Comparison of ENCODE assay signal across 16 cellular contexts in the genomic region with DNA sequence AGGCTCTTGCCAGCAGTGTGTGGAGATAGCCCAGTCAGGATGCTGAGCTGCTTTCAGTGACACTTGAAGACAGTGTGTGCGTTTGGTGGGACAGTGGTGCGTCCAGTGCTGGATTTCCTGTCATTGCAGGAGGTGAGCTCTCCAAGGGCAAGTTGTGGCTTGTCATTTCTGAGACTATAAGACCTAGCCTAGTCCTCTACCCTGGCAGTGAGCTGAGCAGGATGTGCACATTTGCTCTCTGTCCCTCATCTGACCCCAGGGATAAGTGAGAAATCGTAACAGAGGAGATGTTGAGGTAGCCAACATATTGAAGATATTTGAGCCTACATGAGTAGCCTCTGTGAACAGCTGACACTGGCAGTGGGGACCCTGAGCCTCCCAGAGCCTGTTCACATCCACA.
"Had no signal": no experiment of that assay in that cellular context is flagged by ENCODE, and none has a peak within 500 bp of the region (broad histone marks: within the 10 kb centered on the region; RNA-seq: fewer than 3 reads in every experiment).

No MANE protein-coding gene starts in this region.

- H3K4me3 ChIP-seq: adrenal gland, coronary artery, hepatocyte, testis had no signal

- H3K27ac Mint-ChIP-seq: activated CD4-positive, alpha-beta T cell treated with anti-CD3 and anti-CD28 coated beads for 36 hours; activated naive CD4-positive, alpha-beta T cell treated with anti-CD3 and anti-CD28 coated beads, Interleukin-2, amount 10 ng/mL, durations not matched to agents 7 days and 5 days; activated T-helper 2 cell treated with anti-CD3 and anti-CD28 coated beads, Interferon-gamma antibody, Interleukin-2, Interleukin-4, amounts not matched to agents 10 μg/mL and 5 μg/mL and 100 μg/mL, durations not matched to agents 14 hours and 24 hours and 36 hours; nephron progenitor cell; stimulated activated naive CD8-positive, alpha-beta T cell treated with anti-CD3 and anti-CD28 coated beads, Interleukin-15, amount 100 ng/mL, for 72 hours had no signal

- H3K27ac ChIP-seq: adrenal gland, coronary artery, hepatocyte, testis had no signal

- DNase-seq: activated CD4-positive, alpha-beta T cell treated with anti-CD3 and anti-CD28 coated beads for 36 hours; activated naive CD4-positive, alpha-beta T cell treated with anti-CD3 and anti-CD28 coated beads, Interleukin-2, amount 10 ng/mL, durations not matched to agents 7 days and 5 days; activated T-cell treated with anti-CD3 and anti-CD28 coated beads for 4 hours; adrenal gland; central memory CD4-positive, alpha-beta T cell; effector CD8-positive, alpha-beta T cell; kidney; nephron progenitor cell; stimulated activated CD4-positive, alpha-beta T cell treated with anti-CD3 and anti-CD28 coated beads, Interleukin-4, amount 100 ng/mL, for 1 hour; stimulated activated CD8-positive, alpha-beta memory T cell treated with anti-CD3 and anti-CD28 coated beads, Interleukin-4, amount 100 ng/mL, for 48 hours; stimulated activated naive CD8-positive, alpha-beta T cell treated with anti-CD3 and anti-CD28 coated beads, Interleukin-15, amount 100 ng/mL, for 72 hours; testis had no signal

- H3K4me2 ChIP-seq: hepatocyte had no signal

- H3K9me3 ChIP-seq: adrenal gland, testis had no signal

- H2AFZ ChIP-seq: hepatocyte had no signal

- FAIRE-seq: kidney, urothelium cell line had no signal

- H3K4me1 Mint-ChIP-seq: stimulated activated naive CD8-positive, alpha-beta T cell treated with anti-CD3 and anti-CD28 coated beads, Interleukin-15, amount 100 ng/mL, for 72 hours had no signal

- H3K27me3 Mint-ChIP-seq: activated CD4-positive, alpha-beta T cell treated with anti-CD3 and anti-CD28 coated beads for 36 hours; activated naive CD4-positive, alpha-beta T cell treated with anti-CD3 and anti-CD28 coated beads, Interleukin-2, amount 10 ng/mL, durations not matched to agents 7 days and 5 days; stimulated activated naive CD8-positive, alpha-beta T cell treated with anti-CD3 and anti-CD28 coated beads, Interleukin-15, amount 100 ng/mL, for 72 hours had no signal

- ATAC-seq: activated CD4-positive, alpha-beta T cell treated with anti-CD3 and anti-CD28 coated beads for 36 hours; stimulated activated naive CD8-positive, alpha-beta T cell treated with anti-CD3 and anti-CD28 coated beads, Interleukin-15, amount 100 ng/mL, for 72 hours had no signal

- H3K27me3 ChIP-seq: adrenal gland, hepatocyte, testis had no signal

- H3K4me3 Mint-ChIP-seq: activated CD4-positive, alpha-beta T cell treated with anti-CD3 and anti-CD28 coated beads for 36 hours; activated naive CD4-positive, alpha-beta T cell treated with anti-CD3 and anti-CD28 coated beads, Interleukin-2, amount 10 ng/mL, durations not matched to agents 7 days and 5 days; nephron progenitor cell; stimulated activated naive CD8-positive, alpha-beta T cell treated with anti-CD3 and anti-CD28 coated beads, Interleukin-15, amount 100 ng/mL, for 72 hours had no signal

- H3K9me3 Mint-ChIP-seq: activated naive CD4-positive, alpha-beta T cell treated with anti-CD3 and anti-CD28 coated beads, Interleukin-2, amount 10 ng/mL, durations not matched to agents 7 days and 5 days; activated T-helper 2 cell treated with anti-CD3 and anti-CD28 coated beads, Interferon-gamma antibody, Interleukin-2, Interleukin-4, amounts not matched to agents 10 μg/mL and 5 μg/mL and 100 μg/mL, durations not matched to agents 14 hours and 24 hours and 36 hours; nephron progenitor cell; stimulated activated naive CD8-positive, alpha-beta T cell treated with anti-CD3 and anti-CD28 coated beads, Interleukin-15, amount 100 ng/mL, for 72 hours had no signal

- H3K79me2 ChIP-seq: hepatocyte had no signal
